In the genomic region with DNA sequence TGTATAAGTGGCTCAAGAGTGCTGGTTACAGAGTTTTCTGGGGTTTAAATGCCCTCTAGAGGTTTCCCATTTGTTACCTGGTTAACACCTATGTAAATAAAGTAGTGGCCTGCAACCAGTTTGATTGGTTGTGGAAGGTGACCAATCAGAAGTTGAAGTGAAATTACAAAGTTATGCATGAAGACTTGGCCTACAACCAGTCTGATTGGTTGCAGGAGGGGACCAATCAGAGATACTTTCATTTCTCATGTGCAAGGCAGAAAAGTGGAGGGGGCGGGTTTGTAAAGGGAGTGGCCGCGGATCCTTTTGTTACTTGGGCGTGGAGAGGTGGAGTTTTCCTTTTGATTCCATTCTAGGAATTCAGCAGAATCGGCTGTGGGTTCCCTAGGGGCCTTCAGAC, we compare ENCODE assay signal across 17 cellular contexts.
DNase-seq lines count a peak whose midpoint lies in the region; ATAC-seq, FAIRE-seq and TF ChIP-seq lines count a peak whose summit lies in the region.
"Had no signal": no experiment of that assay in that cellular context is flagged by ENCODE, and none has a peak within 500 bp of the region (broad histone marks: within the 10 kb centered on the region; RNA-seq: fewer than 3 reads in every experiment).

No MANE protein-coding gene starts in this region.

- no peak overlapping the region for H3K27ac ChIP-seq in A673 (ENCODE audit: low read depth, low read length, poor library complexity, severe bottlenecking)
- H3K27ac ChIP-seq: prostate gland, SK-N-MC, spleen had no signal

- intact Hi-C loops in A673 (cut with micrococcal nuclease; ENCODE audit: unreplicated experiment), result no loop called here

- DNase-seq in A673 (ENCODE audit: low spot score), result peak; percentile 54
- peak; percentile 17 for DNase-seq in H54 (ENCODE audit: insufficient read length, low spot score)
- DNase-seq in NCI-H69 (lab: John Stamatoyannopoulos, UW), result peak; percentile 68
- DNase-seq in choroid plexus epithelial cell (ENCODE audit: low read depth), result peak; percentile 4
- no peak for DNase-seq in SHP77 (lab: John Stamatoyannopoulos, UW)
- DNase-seq: activated CD4-positive, alpha-beta T cell treated with anti-CD3 and anti-CD28 coated beads, Interleukin-2, amount 10 ng/mL, durations not matched to agents 24 days and 14 days; activated naive CD8-positive, alpha-beta T cell treated with anti-CD3 and anti-CD28 coated beads, Interleukin-2, amount 10 ng/mL, durations not matched to agents 7 days and 5 days; foreskin melanocyte; GF-D8; naive B cell; spleen; stimulated activated naive B cell treated with anti-CD40 and anti-IgM and Interleukin-4, amounts not matched to agents 10 μg/mL and 1 μg/mL and 100 μg/mL, for 72 hours had no signal

- ATAC-seq in GM18519 (IDR thresholded peaks at IDR 0.05; ENCODE audit: low FRiP score, unreplicated experiment) (no peak), GM21786 (IDR thresholded peaks at IDR 0.05; ENCODE audit: unreplicated experiment) (no peak), HG02981 (IDR thresholded peaks at IDR 0.05; ENCODE audit: unreplicated experiment) (no peak)
- ATAC-seq: stimulated activated naive B cell treated with anti-CD40 and anti-IgM and Interleukin-4, amounts not matched to agents 10 μg/mL and 1 μg/mL and 100 μg/mL, for 72 hours had no signal

- H3K4me3 ChIP-seq in A673 (ENCODE audit: low read depth, low read length, poor library complexity, severe bottlenecking) (no peak overlapping the region), choroid plexus epithelial cell (ENCODE audit: low read depth, low read length) (no peak overlapping the region)
- H3K4me3 ChIP-seq: prostate gland, SK-N-MC, spleen had no signal

- no TSS peak for BruUV-seq in A673 (replicated peaks; lab: Mats Ljungman, UMichigan)

- FAIRE-seq in H54 (lab: Jason Lieb, UNC), result no peak

- no peaks in the 10 kb centered on the region for H3K36me3 ChIP-seq in A673 (ENCODE audit: insufficient read depth, low read length, poor library complexity, severe bottlenecking)
- H3K36me3 ChIP-seq: prostate gland, spleen had no signal

- no peaks in the 10 kb centered on the region for H3K27me3 ChIP-seq in A673 (replicated peaks; ENCODE audit: insufficient read depth, low read depth, low read length, poor library complexity)
- H3K27me3 ChIP-seq: spleen had no signal

- no peak for TF ChIP-seq CTCF in A673 (conservative IDR thresholded peaks at IDR 0.05; ENCODE audit: low read depth, low read length)
- no peak for TF ChIP-seq CTCF in choroid plexus epithelial cell (conservative IDR thresholded peaks at IDR 0.05; ENCODE audit: low read depth, low read length)

- TF ChIP-seq POLR2A in H54 (IDR thresholded peaks at IDR 0.05; ENCODE audit: low read depth, low read length), result no peak

- CTCF ChIA-PET in A673 (lab: Charles Lee), result no interaction called here

- POLR2A ChIA-PET in A673 (lab: Charles Lee; ENCODE audit: low non-redundant PET), result no interaction called here

- no peaks in the 10 kb centered on the region for H3K9me3 ChIP-seq in A673 (ENCODE audit: low read depth, low read length, poor library complexity, severe bottlenecking)
- H3K9me3 ChIP-seq: prostate gland had no signal

- no peaks in the 10 kb centered on the region for H3K4me1 ChIP-seq in A673 (ENCODE audit: insufficient read depth, low read length, poor library complexity, severe bottlenecking)
- H3K4me1 ChIP-seq: prostate gland, spleen had no signal

Comparison
In these comparisons a context has a peak if more than half of its experiments do, and no peak if none do; other contexts are left out.
1. DNase-seq: peak in A673 (single experiment), H54 (single experiment), NCI-H69 (single experiment) and choroid plexus epithelial cell (single experiment); none in SHP77 (0 of 2).